Comparison of ENCODE assay signal across 1 cellular context in the genomic region with DNA sequence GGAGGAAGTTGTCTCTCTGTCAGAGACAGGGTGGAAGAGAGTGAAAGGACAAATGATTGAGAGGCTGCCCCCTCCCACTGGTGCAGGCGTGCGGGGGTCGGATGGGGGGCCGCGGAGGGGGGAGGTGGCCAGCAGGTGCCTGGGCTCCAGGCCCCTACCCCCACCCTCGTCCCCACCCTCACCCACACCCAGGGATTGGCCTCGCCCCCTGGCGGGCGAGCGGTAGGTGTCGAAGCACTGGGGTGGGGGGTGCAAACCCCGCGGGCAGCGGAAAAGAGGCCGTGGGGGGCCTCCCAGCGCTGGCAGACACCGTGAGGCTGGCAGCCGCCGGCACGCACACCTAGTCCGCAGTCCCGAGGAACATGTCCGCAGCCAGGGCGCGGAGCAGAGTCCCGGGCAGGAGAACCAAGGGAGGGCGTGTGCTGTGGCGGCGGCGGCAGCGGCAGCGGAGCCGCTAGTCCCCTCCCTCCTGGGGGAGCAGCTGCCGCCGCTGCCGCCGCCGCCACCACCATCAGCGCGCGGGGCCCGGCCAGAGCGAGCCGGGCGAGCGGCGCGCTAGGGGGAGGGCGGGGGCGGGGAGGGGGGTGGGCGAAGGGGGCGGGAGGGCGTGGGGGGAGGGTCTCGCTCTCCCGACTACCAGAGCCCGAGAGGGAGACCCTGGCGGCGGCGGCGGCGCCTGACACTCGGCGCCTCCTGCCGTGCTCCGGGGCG.
TF ChIP-seq lines count a peak whose summit lies in the region.

A gene (plus strand): TSS at position 682 of the 711 bp plus-strand sequence. CDS start 32 bp downstream, outside the sequence.

TF ChIP-seq in GM12878, 131 proteins besides CTCF, POLR2A, EP300 and RAD21 (continued from another document and continues in another):
- TF ChIP-seq, protein P1, sequence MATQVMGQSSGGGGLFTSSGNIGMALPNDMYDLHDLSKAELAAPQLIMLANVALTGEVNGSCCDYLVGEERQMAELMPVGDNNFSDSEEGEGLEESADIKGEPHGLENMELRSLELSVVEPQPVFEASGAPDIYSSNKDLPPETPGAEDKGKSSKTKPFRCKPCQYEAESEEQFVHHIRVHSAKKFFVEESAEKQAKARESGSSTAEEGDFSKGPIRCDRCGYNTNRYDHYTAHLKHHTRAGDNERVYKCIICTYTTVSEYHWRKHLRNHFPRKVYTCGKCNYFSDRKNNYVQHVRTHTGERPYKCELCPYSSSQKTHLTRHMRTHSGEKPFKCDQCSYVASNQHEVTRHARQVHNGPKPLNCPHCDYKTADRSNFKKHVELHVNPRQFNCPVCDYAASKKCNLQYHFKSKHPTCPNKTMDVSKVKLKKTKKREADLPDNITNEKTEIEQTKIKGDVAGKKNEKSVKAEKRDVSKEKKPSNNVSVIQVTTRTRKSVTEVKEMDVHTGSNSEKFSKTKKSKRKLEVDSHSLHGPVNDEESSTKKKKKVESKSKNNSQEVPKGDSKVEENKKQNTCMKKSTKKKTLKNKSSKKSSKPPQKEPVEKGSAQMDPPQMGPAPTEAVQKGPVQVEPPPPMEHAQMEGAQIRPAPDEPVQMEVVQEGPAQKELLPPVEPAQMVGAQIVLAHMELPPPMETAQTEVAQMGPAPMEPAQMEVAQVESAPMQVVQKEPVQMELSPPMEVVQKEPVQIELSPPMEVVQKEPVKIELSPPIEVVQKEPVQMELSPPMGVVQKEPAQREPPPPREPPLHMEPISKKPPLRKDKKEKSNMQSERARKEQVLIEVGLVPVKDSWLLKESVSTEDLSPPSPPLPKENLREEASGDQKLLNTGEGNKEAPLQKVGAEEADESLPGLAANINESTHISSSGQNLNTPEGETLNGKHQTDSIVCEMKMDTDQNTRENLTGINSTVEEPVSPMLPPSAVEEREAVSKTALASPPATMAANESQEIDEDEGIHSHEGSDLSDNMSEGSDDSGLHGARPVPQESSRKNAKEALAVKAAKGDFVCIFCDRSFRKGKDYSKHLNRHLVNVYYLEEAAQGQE (IDR thresholded peaks at IDR 0.05; ENCODE audit: low read depth, low read length): no peak
- TF ChIP-seq PML (IDR thresholded peaks at IDR 0.05; ENCODE audit: low read length): no peak
- peak; percentile 82 for TF ChIP-seq SMARCA5 (IDR thresholded peaks at IDR 0.05)
- 0 out of 4 replicates have a peak, but pooled peaks of 1 of the 2 experiments have one; percentile 26 for TF ChIP-seq SRF (IDR thresholded peaks at IDR 0.05; ENCODE audit: low read depth in 2 of 2, low read length in 2 of 2)
- TF ChIP-seq HDGF (IDR thresholded peaks at IDR 0.05): 0 out of 2 replicates have a peak, but pooled peaks have one; percentile 64
- no peak for TF ChIP-seq MXI1 (IDR thresholded peaks at IDR 0.05; ENCODE audit: low read depth, low read length)
- no peak for TF ChIP-seq ASH2L (IDR thresholded peaks at IDR 0.05; ENCODE audit: borderline replicate concordance, low read depth)
- TF ChIP-seq IKZF1 (conservative IDR thresholded peaks at IDR 0.05): peak; percentile 60; the same call in 1 of the 2 replicates
- TF ChIP-seq DPF2 (IDR thresholded peaks at IDR 0.05): peak; percentile 65
- TF ChIP-seq, protein P2, sequence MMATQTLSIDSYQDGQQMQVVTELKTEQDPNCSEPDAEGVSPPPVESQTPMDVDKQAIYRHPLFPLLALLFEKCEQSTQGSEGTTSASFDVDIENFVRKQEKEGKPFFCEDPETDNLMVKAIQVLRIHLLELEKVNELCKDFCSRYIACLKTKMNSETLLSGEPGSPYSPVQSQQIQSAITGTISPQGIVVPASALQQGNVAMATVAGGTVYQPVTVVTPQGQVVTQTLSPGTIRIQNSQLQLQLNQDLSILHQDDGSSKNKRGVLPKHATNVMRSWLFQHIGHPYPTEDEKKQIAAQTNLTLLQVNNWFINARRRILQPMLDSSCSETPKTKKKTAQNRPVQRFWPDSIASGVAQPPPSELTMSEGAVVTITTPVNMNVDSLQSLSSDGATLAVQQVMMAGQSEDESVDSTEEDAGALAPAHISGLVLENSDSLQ (IDR thresholded peaks at IDR 0.05): peak; percentile 52; the same call in 1 of the 2 replicates
- no peak for TF ChIP-seq ZNF384 (IDR thresholded peaks at IDR 0.05; ENCODE audit: borderline replicate concordance, low read depth, low read length)
- no peak for TF ChIP-seq CREB1 (IDR thresholded peaks at IDR 0.05; ENCODE audit: low read depth)
- TF ChIP-seq IKZF2 (IDR thresholded peaks at IDR 0.05): peak; percentile 24 to 63; a peak in 2 of 4 replicates
- TF ChIP-seq SREBF1 (IDR thresholded peaks at IDR 0.05; ENCODE audit: low read length): no peak
- TF ChIP-seq CHD2 (IDR thresholded peaks at IDR 0.05; ENCODE audit: borderline replicate concordance, low read depth, low read length): peak; percentile 71; the same call in 1 of the 2 replicates
- no peak for TF ChIP-seq NFXL1 (IDR thresholded peaks at IDR 0.05; ENCODE audit: borderline replicate concordance)
- no peak for TF ChIP-seq STAT3 (IDR thresholded peaks at IDR 0.05; ENCODE audit: low read depth, low read length)
- peak; percentile 9; the same call in 1 of the 2 replicates for TF ChIP-seq PAX5 (IDR thresholded peaks at IDR 0.05; ENCODE audit: borderline replicate concordance, low read depth, low read length)
- no peak for TF ChIP-seq SUZ12 (IDR thresholded peaks at IDR 0.05; ENCODE audit: unreplicated experiment)
- TF ChIP-seq ATF7 (IDR thresholded peaks at IDR 0.05; ENCODE audit: low read depth): no peak
- TF ChIP-seq TCF3 (IDR thresholded peaks at IDR 0.05; ENCODE audit: borderline replicate concordance, insufficient read depth, low read depth, low read length): 0 out of 2 replicates have a peak, but pooled peaks have one; percentile 24
- TF ChIP-seq KDM1A (IDR thresholded peaks at IDR 0.05; ENCODE audit: borderline replicate concordance): no peak
- TF ChIP-seq MYB (IDR thresholded peaks at IDR 0.05; ENCODE audit: borderline replicate concordance, low read depth, low read length): no peak
- peak; percentile 18 to 77; a peak in 2 of 4 replicates for TF ChIP-seq BHLHE40 (IDR thresholded peaks at IDR 0.05; ENCODE audit: borderline replicate concordance in 1 of 2, low read depth in 2 of 2, low read length in 1 of 2)
- no peak for TF ChIP-seq YBX1 (IDR thresholded peaks at IDR 0.05)
- TF ChIP-seq NR2F1 (conservative IDR thresholded peaks at IDR 0.05): peak; percentile 33; the same call in 1 of the 2 replicates
- peak; percentile 67 for TF ChIP-seq BACH1 (IDR thresholded peaks at IDR 0.05; ENCODE audit: borderline replicate concordance)
- TF ChIP-seq, protein P3, sequence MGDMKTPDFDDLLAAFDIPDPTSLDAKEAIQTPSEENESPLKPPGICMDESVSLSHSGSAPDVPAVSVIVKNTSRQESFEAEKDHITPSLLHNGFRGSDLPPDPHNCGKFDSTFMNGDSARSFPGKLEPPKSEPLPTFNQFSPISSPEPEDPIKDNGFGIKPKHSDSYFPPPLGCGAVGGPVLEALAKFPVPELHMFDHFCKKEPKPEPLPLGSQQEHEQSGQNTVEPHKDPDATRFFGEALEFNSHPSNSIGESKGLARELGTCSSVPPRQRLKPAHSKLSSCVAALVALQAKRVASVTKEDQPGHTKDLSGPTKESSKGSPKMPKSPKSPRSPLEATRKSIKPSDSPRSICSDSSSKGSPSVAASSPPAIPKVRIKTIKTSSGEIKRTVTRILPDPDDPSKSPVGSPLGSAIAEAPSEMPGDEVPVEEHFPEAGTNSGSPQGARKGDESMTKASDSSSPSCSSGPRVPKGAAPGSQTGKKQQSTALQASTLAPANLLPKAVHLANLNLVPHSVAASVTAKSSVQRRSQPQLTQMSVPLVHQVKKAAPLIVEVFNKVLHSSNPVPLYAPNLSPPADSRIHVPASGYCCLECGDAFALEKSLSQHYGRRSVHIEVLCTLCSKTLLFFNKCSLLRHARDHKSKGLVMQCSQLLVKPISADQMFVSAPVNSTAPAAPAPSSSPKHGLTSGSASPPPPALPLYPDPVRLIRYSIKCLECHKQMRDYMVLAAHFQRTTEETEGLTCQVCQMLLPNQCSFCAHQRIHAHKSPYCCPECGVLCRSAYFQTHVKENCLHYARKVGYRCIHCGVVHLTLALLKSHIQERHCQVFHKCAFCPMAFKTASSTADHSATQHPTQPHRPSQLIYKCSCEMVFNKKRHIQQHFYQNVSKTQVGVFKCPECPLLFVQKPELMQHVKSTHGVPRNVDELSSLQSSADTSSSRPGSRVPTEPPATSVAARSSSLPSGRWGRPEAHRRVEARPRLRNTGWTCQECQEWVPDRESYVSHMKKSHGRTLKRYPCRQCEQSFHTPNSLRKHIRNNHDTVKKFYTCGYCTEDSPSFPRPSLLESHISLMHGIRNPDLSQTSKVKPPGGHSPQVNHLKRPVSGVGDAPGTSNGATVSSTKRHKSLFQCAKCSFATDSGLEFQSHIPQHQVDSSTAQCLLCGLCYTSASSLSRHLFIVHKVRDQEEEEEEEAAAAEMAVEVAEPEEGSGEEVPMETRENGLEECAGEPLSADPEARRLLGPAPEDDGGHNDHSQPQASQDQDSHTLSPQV (IDR thresholded peaks at IDR 0.05): no peak
- peak; percentile 31 for TF ChIP-seq SMC3 (IDR thresholded peaks at IDR 0.05; ENCODE audit: borderline replicate concordance, low read length)
- TF ChIP-seq, protein P4, sequence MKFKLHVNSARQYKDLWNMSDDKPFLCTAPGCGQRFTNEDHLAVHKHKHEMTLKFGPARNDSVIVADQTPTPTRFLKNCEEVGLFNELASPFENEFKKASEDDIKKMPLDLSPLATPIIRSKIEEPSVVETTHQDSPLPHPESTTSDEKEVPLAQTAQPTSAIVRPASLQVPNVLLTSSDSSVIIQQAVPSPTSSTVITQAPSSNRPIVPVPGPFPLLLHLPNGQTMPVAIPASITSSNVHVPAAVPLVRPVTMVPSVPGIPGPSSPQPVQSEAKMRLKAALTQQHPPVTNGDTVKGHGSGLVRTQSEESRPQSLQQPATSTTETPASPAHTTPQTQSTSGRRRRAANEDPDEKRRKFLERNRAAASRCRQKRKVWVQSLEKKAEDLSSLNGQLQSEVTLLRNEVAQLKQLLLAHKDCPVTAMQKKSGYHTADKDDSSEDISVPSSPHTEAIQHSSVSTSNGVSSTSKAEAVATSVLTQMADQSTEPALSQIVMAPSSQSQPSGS (IDR thresholded peaks at IDR 0.05; ENCODE audit: low read length): no peak
- TF ChIP-seq, protein P5, sequence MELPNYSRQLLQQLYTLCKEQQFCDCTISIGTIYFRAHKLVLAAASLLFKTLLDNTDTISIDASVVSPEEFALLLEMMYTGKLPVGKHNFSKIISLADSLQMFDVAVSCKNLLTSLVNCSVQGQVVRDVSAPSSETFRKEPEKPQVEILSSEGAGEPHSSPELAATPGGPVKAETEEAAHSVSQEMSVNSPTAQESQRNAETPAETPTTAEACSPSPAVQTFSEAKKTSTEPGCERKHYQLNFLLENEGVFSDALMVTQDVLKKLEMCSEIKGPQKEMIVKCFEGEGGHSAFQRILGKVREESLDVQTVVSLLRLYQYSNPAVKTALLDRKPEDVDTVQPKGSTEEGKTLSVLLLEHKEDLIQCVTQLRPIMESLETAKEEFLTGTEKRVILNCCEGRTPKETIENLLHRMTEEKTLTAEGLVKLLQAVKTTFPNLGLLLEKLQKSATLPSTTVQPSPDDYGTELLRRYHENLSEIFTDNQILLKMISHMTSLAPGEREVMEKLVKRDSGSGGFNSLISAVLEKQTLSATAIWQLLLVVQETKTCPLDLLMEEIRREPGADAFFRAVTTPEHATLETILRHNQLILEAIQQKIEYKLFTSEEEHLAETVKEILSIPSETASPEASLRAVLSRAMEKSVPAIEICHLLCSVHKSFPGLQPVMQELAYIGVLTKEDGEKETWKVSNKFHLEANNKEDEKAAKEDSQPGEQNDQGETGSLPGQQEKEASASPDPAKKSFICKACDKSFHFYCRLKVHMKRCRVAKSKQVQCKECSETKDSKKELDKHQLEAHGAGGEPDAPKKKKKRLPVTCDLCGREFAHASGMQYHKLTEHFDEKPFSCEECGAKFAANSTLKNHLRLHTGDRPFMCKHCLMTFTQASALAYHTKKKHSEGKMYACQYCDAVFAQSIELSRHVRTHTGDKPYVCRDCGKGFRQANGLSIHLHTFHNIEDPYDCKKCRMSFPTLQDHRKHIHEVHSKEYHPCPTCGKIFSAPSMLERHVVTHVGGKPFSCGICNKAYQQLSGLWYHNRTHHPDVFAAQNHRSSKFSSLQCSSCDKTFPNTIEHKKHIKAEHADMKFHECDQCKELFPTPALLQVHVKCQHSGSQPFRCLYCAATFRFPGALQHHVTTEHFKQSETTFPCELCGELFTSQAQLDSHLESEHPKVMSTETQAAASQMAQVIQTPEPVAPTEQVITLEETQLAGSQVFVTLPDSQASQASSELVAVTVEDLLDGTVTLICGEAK (IDR thresholded peaks at IDR 0.05; ENCODE audit: borderline replicate concordance): no peak
- 0 out of 2 replicates have a peak, but pooled peaks have one; percentile 53 for TF ChIP-seq CBX5 (IDR thresholded peaks at IDR 0.05; ENCODE audit: low read depth)
- TF ChIP-seq CBX3 (IDR thresholded peaks at IDR 0.05; ENCODE audit: borderline replicate concordance, low read depth): no peak
- TF ChIP-seq, protein P6, sequence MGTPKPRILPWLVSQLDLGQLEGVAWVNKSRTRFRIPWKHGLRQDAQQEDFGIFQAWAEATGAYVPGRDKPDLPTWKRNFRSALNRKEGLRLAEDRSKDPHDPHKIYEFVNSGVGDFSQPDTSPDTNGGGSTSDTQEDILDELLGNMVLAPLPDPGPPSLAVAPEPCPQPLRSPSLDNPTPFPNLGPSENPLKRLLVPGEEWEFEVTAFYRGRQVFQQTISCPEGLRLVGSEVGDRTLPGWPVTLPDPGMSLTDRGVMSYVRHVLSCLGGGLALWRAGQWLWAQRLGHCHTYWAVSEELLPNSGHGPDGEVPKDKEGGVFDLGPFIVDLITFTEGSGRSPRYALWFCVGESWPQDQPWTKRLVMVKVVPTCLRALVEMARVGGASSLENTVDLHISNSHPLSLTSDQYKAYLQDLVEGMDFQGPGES (IDR thresholded peaks at IDR 0.05): no peak
- no peak for TF ChIP-seq SIX5 (IDR thresholded peaks at IDR 0.05; ENCODE audit: low read depth, low read length, severe bottlenecking)
- TF ChIP-seq YY1 (IDR thresholded peaks at IDR 0.05; ENCODE audit: low read depth, low read length): peak; percentile 64; the same call in 1 of the 2 replicates
- peak; percentile 73; the same call in 1 of the 2 replicates for TF ChIP-seq ZNF217 (IDR thresholded peaks at IDR 0.05)
- no peak for TF ChIP-seq ZNF622 (IDR thresholded peaks at IDR 0.05)
- TF ChIP-seq STAT1 (conservative IDR thresholded peaks at IDR 0.05): peak; percentile 75; the same call in 1 of the 2 replicates
- TF ChIP-seq, protein P7, sequence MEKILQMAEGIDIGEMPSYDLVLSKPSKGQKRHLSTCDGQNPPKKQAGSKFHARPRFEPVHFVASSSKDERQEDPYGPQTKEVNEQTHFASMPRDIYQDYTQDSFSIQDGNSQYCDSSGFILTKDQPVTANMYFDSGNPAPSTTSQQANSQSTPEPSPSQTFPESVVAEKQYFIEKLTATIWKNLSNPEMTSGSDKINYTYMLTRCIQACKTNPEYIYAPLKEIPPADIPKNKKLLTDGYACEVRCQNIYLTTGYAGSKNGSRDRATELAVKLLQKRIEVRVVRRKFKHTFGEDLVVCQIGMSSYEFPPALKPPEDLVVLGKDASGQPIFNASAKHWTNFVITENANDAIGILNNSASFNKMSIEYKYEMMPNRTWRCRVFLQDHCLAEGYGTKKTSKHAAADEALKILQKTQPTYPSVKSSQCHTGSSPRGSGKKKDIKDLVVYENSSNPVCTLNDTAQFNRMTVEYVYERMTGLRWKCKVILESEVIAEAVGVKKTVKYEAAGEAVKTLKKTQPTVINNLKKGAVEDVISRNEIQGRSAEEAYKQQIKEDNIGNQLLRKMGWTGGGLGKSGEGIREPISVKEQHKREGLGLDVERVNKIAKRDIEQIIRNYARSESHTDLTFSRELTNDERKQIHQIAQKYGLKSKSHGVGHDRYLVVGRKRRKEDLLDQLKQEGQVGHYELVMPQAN (conservative IDR thresholded peaks at IDR 0.05): peak; percentile 79
- TF ChIP-seq RB1 (IDR thresholded peaks at IDR 0.05; ENCODE audit: borderline replicate concordance): peak; percentile 70; the same call in 1 of the 2 replicates
- TF ChIP-seq EZH2 (IDR thresholded peaks at IDR 0.05; ENCODE audit: borderline replicate concordance, control insufficient read depth, low read depth, low read length): no peak
- 0 out of 2 replicates have a peak, but pooled peaks have one; percentile 25 for TF ChIP-seq RCOR1 (conservative IDR thresholded peaks at IDR 0.05; ENCODE audit: low read depth, low read length)
